In genomic region chr2:28210535-28210934, GRCh38 we compare ENCODE assay signal across 17 cellular contexts.
DNase-seq lines count a peak whose midpoint lies in the region; ATAC-seq and TF ChIP-seq lines count a peak whose summit lies in the region.
"Had no signal": no experiment of that assay in that cellular context is flagged by ENCODE, and none has a peak within 500 bp of the region (broad histone marks: within the 10 kb centered on the region; RNA-seq: fewer than 3 reads in every experiment).

No MANE protein-coding gene starts in this region.

- no peak overlapping the region for H3K4me2 ChIP-seq in hepatocyte
- H3K4me2 ChIP-seq: BLaER1 had no signal

- no peaks in the 10 kb centered on the region for H3K36me3 Mint-ChIP-seq in Caco-2 (ENCODE audit: insufficient read depth, unreplicated experiment)

- no peaks in the 10 kb centered on the region for H3K36me3 ChIP-seq in Caco-2 (ENCODE audit: control insufficient read depth, insufficient read depth, low read length)
- no peaks in the 10 kb centered on the region for H3K36me3 ChIP-seq in adipocyte (ENCODE audit: control insufficient read depth, insufficient read depth, low read length, severe bottlenecking)
- no peaks in the 10 kb centered on the region for H3K36me3 ChIP-seq in hepatocyte (replicated peaks; ENCODE audit: insufficient read depth, low read depth)
- no peaks in the 10 kb centered on the region for H3K36me3 ChIP-seq in transverse colon
- no peaks in the 10 kb centered on the region for H3K36me3 ChIP-seq in right atrium auricular region
- H3K36me3 ChIP-seq: BLaER1 had no signal

- TF ChIP-seq POLR2A in transverse colon (IDR thresholded peaks at IDR 0.05): no peak

- CTCF ChIA-PET in Caco-2 (lab: Charles Lee): no interaction called here

- in situ Hi-C loops in transverse colon (cut with MboI; ENCODE audit: low pct_ligation_motif_present in 1 of 4, low pct_unique_long_range_greater_than_20kb in 1 of 4, low sequenced_read_pairs in 3 of 4): no loop called here

- H3K27me3 ChIP-seq in Caco-2 (replicated peaks; ENCODE audit: control insufficient read depth, insufficient read depth, low read length) (no peaks in the 10 kb centered on the region), adipocyte (replicated peaks; ENCODE audit: control insufficient read depth, insufficient read depth, low read length) (no peaks in the 10 kb centered on the region), hepatocyte (no peaks in the 10 kb centered on the region), transverse colon (no peaks in the 10 kb centered on the region), right atrium auricular region (no peaks in the 10 kb centered on the region)
- H3K27me3 ChIP-seq: BLaER1 had no signal

- no peak overlapping the region for H3K4me3 ChIP-seq in Caco-2 (ENCODE audit: low read depth, low read length)
- no peak overlapping the region for H3K4me3 ChIP-seq in adipocyte (ENCODE audit: low read length)
- no peak overlapping the region for H3K4me3 ChIP-seq in hepatocyte
- H3K4me3 ChIP-seq in transverse colon: no peak overlapping the region
- no peak overlapping the region for H3K4me3 ChIP-seq in right atrium auricular region
- H3K4me3 ChIP-seq: BLaER1, GM23248 had no signal

- no peaks in the 10 kb centered on the region for H3K9me3 Mint-ChIP-seq in Caco-2 (ENCODE audit: unreplicated experiment)
- H3K9me3 Mint-ChIP-seq: CD4-positive, alpha-beta T cell; CD8-positive, alpha-beta memory T cell had no signal

- peak overlapping the region; percentile 81 for H3K27ac Mint-ChIP-seq in Caco-2 (ENCODE audit: unreplicated experiment)
- H3K27ac Mint-ChIP-seq: B cell; CD4-positive, alpha-beta T cell had no signal

- no peaks in the 10 kb centered on the region for H3K9me2 ChIP-seq in hepatocyte (replicated peaks; ENCODE audit: insufficient read depth)

- no peaks in the 10 kb centered on the region for H4K20me1 ChIP-seq in hepatocyte (ENCODE audit: insufficient read depth, poor library complexity, severe bottlenecking)
- H4K20me1 ChIP-seq: BLaER1 had no signal

- no peak overlapping the region for H2AFZ ChIP-seq in hepatocyte
- H2AFZ ChIP-seq: GM23248 had no signal

- H3K9me3 ChIP-seq in Caco-2 (no peaks in the 10 kb centered on the region), adipocyte (ENCODE audit: control insufficient read depth, low read length) (no peaks in the 10 kb centered on the region), hepatocyte (ENCODE audit: low read depth) (no peaks in the 10 kb centered on the region), transverse colon (no peaks in the 10 kb centered on the region), right atrium auricular region (no peaks in the 10 kb centered on the region)
- H3K9me3 ChIP-seq: BLaER1 had no signal

- no peak overlapping the region for H3K9ac ChIP-seq in adipocyte (ENCODE audit: low read length)
- H3K9ac ChIP-seq: BLaER1, GM23248 had no signal

- TF ChIP-seq CTCF in Caco-2 (IDR thresholded peaks at IDR 0.05; ENCODE audit: insufficient read depth in 1 of 2, low read depth in 1 of 2, low read length in 1 of 2, severe bottlenecking in 1 of 2, unreplicated experiment in 1 of 2): no peak
- no peak for TF ChIP-seq CTCF in hepatocyte (IDR thresholded peaks at IDR 0.05; ENCODE audit: poor library complexity)
- no peak for TF ChIP-seq CTCF in transverse colon (IDR thresholded peaks at IDR 0.05)
- no peak for TF ChIP-seq CTCF in right atrium auricular region (IDR thresholded peaks at IDR 0.05)

- 80% methylated on average over 1 of the region's 1 CpG for WGBS in hepatocyte (ENCODE audit: low lambda C conversion rate, missing lambda C conversion rate)
- WGBS in transverse colon (ENCODE audit: low coverage in 1 of 2), 2 donors: 84 to 100% methylated on average over 1 of the region's 1 CpG

- peak overlapping the region; percentile 68 for H3K27ac ChIP-seq in hepatocyte
- peak overlapping the region; percentile 53 to 63 (median 56) for H3K27ac ChIP-seq in transverse colon
- H3K27ac ChIP-seq in right atrium auricular region: no peak overlapping the region
- H3K27ac ChIP-seq: BLaER1, C4-2B, GM23248 had no signal

- no peak for ATAC-seq in HG03095 (IDR thresholded peaks at IDR 0.05; ENCODE audit: unreplicated experiment)

- H3K4me1 Mint-ChIP-seq in Caco-2 (ENCODE audit: low read depth, unreplicated experiment): peaks cover 28% of the 10 kb centered on the region
- H3K4me1 Mint-ChIP-seq: B cell had no signal

- H3K79me2 ChIP-seq in hepatocyte: no peaks in the 10 kb centered on the region

- no peak for DNase-seq in Caco-2
- DNase-seq in adipocyte (ENCODE audit: low read depth): peak; percentile 40
- no peak for DNase-seq in hepatocyte (ENCODE audit: low spot score)
- DNase-seq in transverse colon: no peak
- DNase-seq in right atrium auricular region (ENCODE audit: low spot score): no peak
- DNase-seq in CD1c-positive myeloid dendritic cell (ENCODE audit: extremely low spot score): no peak
- DNase-seq: Calu3; CD4-positive, alpha-beta T cell; CD8-positive, alpha-beta memory T cell; DND-41; GM23248; H7; HCEC 1CT had no signal

- H3K4me1 ChIP-seq in Caco-2: peaks cover 22% of the 10 kb centered on the region
- H3K4me1 ChIP-seq in adipocyte (ENCODE audit: control insufficient read depth, insufficient read depth, low read length): no peaks in the 10 kb centered on the region
- peaks cover 18% of the 10 kb centered on the region for H3K4me1 ChIP-seq in hepatocyte (ENCODE audit: insufficient read depth)
- peaks cover 0 to 41% (median 6%) of the 10 kb centered on the region in 4 donors for H3K4me1 ChIP-seq in transverse colon
- no peaks in the 10 kb centered on the region for H3K4me1 ChIP-seq in right atrium auricular region
- H3K4me1 ChIP-seq: BLaER1 had no signal

- H3K27me3 Mint-ChIP-seq in Caco-2 (ENCODE audit: insufficient read depth, unreplicated experiment): no peaks in the 10 kb centered on the region
- H3K27me3 Mint-ChIP-seq: B cell; CD4-positive, alpha-beta T cell; CD8-positive, alpha-beta memory T cell had no signal

- intact Hi-C loops in Caco-2 (cut with micrococcal nuclease; ENCODE audit: unreplicated experiment): no loop called here
- intact Hi-C loops in transverse colon (cut with DNase I; ENCODE audit: low total_unique reads): no loop called here

- POLR2A ChIA-PET in Caco-2 (lab: Charles Lee): no interaction called here

- BruUV-seq in Caco-2 (replicated peaks; lab: Mats Ljungman, UMichigan): no TSS peak

- H3K4me3 Mint-ChIP-seq in Caco-2 (ENCODE audit: unreplicated experiment): no peak overlapping the region
- H3K4me3 Mint-ChIP-seq: B cell; CD4-positive, alpha-beta T cell; CD8-positive, alpha-beta memory T cell had no signal

- no peak for TF ChIP-seq EP300 in transverse colon (IDR thresholded peaks at IDR 0.05; ENCODE audit: low read depth)

Comparison
In these comparisons a context has a peak if more than half of its experiments do, and no peak if none do; other contexts are left out.
1. H3K27ac ChIP-seq: peak in hepatocyte (single experiment) and transverse colon (4 of 4); none in right atrium auricular region (0 of 2).